In the genomic region with DNA sequence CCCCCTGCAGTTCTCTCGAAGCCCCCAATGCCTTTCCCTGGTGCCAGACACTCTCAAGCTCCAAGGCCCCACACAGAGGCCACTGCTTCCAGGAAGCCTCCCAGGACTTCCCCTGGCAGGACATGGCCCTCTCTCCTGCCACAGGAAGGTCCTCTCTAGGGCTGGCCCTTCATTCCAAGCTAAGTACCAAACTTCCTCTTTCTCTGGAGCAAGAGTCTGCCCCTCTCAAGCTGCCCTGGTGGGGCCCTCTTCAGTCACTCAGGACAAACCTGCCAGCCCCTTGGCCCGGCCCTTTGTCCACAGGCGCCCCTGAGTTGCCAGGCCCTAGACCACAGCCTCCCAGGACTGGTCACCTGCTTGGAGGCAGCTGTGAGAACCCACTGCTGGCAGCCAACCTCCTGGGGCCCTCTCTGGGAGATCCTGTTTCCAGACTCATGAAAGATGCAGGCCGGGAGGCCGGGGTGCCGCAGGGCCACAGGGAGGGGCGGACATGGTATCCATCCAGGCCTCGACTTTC, we compare ENCODE assay signal across 9 cellular contexts. TPM values are rescaled to one million over a fixed set of nuclear protein-coding genes. Genes with fewer than 3 reads are reported as not detected.
DNase-seq lines count a peak whose midpoint lies in the region; ATAC-seq and TF ChIP-seq lines count a peak whose summit lies in the region.
"Had no signal": no experiment of that assay in that cellular context is flagged by ENCODE, and none has a peak within 500 bp of the region (broad histone marks: within the 10 kb centered on the region; RNA-seq: fewer than 3 reads in every experiment).

No MANE protein-coding gene starts in this region.

- DNase-seq in activated CD8-positive, alpha-beta memory T cell treated with anti-CD3 and anti-CD28 coated beads, Interleukin-2, amount 10 ng/mL, durations not matched to agents 7 days and 5 days: no peak
- DNase-seq in activated CD8-positive, alpha-beta memory T cell treated with anti-CD3 and anti-CD28 coated beads, Interleukin-2, amount 50 U/mL, for 48 hours: no peak
- DNase-seq in caudate nucleus (lab: John Stamatoyannopoulos, UW) (peak in 36 of 61 donors; percentile 18 to 84 (median 47)), lung (ENCODE audit: low spot score) (peak; percentile 62), tibial artery (peak; percentile 26 to 68), SIG-M5 treated with dmso at 0.1 percent for 504 hours (lab: John Stamatoyannopoulos, UW; ENCODE audit: unreplicated experiment) (no peak)

- H3K27me3 ChIP-seq in lung (ENCODE audit: control insufficient read depth, insufficient read depth): no peaks in the 10 kb centered on the region
- no peaks in the 10 kb centered on the region for H3K27me3 ChIP-seq in tibial artery

- H3K9me3 ChIP-seq in lung (ENCODE audit: control insufficient read depth in 2 of 2, insufficient read depth in 1 of 2, low read length in 1 of 2): no peaks in the 10 kb centered on the region
- H3K9me3 ChIP-seq in tibial artery: no peaks in the 10 kb centered on the region

- no peak for TF ChIP-seq CTCF in lung (IDR thresholded peaks at IDR 0.05; ENCODE audit: control extremely low read depth, extremely low read depth)
- no peak for TF ChIP-seq CTCF in tibial artery (IDR thresholded peaks at IDR 0.05)

- H3K4me3 ChIP-seq in lung: no peak overlapping the region
- H3K4me3 ChIP-seq in tibial artery: no peak overlapping the region

- no peak overlapping the region for H3K4me3 Mint-ChIP-seq in activated CD8-positive, alpha-beta memory T cell treated with anti-CD3 and anti-CD28 coated beads, Interleukin-2, amount 10 ng/mL, durations not matched to agents 7 days and 5 days

- peak overlapping the region; percentile 90 for H3K27ac Mint-ChIP-seq in activated CD8-positive, alpha-beta memory T cell treated with anti-CD3 and anti-CD28 coated beads, Interleukin-2, amount 10 ng/mL, durations not matched to agents 7 days and 5 days

- H3K27me3 Mint-ChIP-seq in activated CD8-positive, alpha-beta memory T cell treated with anti-CD3 and anti-CD28 coated beads, Interleukin-2, amount 10 ng/mL, durations not matched to agents 7 days and 5 days: no peaks in the 10 kb centered on the region

- H3K27ac ChIP-seq in caudate nucleus (ENCODE audit: low read depth, low read length): peak overlapping the region; percentile 67
- H3K27ac ChIP-seq in lung (ENCODE audit: low read depth in 1 of 2, low read length in 1 of 2): peak overlapping the region in 1 of 2 donors; percentile 84
- peak overlapping the region; percentile 42 to 72 for H3K27ac ChIP-seq in tibial artery

- WGBS in lung, 2 donors: 54 to 56% methylated on average over 8 of the region's 8 CpGs

- H3K9me3 Mint-ChIP-seq in activated CD8-positive, alpha-beta memory T cell treated with anti-CD3 and anti-CD28 coated beads, Interleukin-2, amount 10 ng/mL, durations not matched to agents 7 days and 5 days (ENCODE audit: low read depth): no peaks in the 10 kb centered on the region

- peaks cover 64% of the 10 kb centered on the region for H3K4me1 Mint-ChIP-seq in activated CD8-positive, alpha-beta memory T cell treated with anti-CD3 and anti-CD28 coated beads, Interleukin-2, amount 10 ng/mL, durations not matched to agents 7 days and 5 days

- CTCF ChIA-PET in activated CD8-positive, alpha-beta memory T cell treated with anti-CD3 and anti-CD28 coated beads, Interleukin-2, amount 10 ng/mL, durations not matched to agents 7 days and 5 days (lab: Charles Lee): interaction anchor here (2.6 to 4.8 kb wide), 2 partner anchors 17 to 19 kb away, joined by 10 to 45 read pairs; no protein-coding TSS in a partner anchor

- H3K36me3 Mint-ChIP-seq in activated CD8-positive, alpha-beta memory T cell treated with anti-CD3 and anti-CD28 coated beads, Interleukin-2, amount 10 ng/mL, durations not matched to agents 7 days and 5 days: peaks cover 8% of the 10 kb centered on the region

- H3K36me3 ChIP-seq in lung (ENCODE audit: control insufficient read depth in 2 of 2, insufficient read depth in 2 of 2, low read length in 2 of 2) (peaks cover 0 to 18% of the 10 kb centered on the region in 2 donors), tibial artery (peaks cover 28 to 52% (median 40%) of the 10 kb centered on the region in 3 donors)

- intact Hi-C loops in tibial artery (cut with DNase I; ENCODE audit: low total_unique reads): no loop called here

- no peak for ATAC-seq in activated CD8-positive, alpha-beta memory T cell treated with anti-CD3 and anti-CD28 coated beads, Interleukin-2, amount 10 ng/mL, durations not matched to agents 7 days and 5 days
- no peak for ATAC-seq in lung (ENCODE audit: insufficient read depth, low FRiP score)
- no peak for ATAC-seq in GM21390 (IDR thresholded peaks at IDR 0.05; ENCODE audit: unreplicated experiment)
- ATAC-seq in HG03135 (IDR thresholded peaks at IDR 0.05; ENCODE audit: unreplicated experiment): no peak
- ATAC-seq: Panc1 had no signal

- peaks cover 0 to 39% of the 10 kb centered on the region in 2 donors for H3K4me1 ChIP-seq in lung (ENCODE audit: control insufficient read depth in 2 of 2, insufficient read depth in 2 of 2, low read length in 2 of 2)
- H3K4me1 ChIP-seq in tibial artery: peaks cover 0 to 68% (median 60%) of the 10 kb centered on the region in 4 donors

RNA-seq across cellular contexts. Expression of gene NINJ1, which starts 6.6 kb away (rescaled TPM):
- total RNA-seq in activated CD8-positive, alpha-beta memory T cell treated with anti-CD3 and anti-CD28 coated beads, Interleukin-2, amount 10 ng/mL, durations not matched to agents 7 days and 5 days: 10 to 100 TPM; 31.1 to 54.9 TPM
- total RNA-seq in lung: 10 to 100 TPM; 48.5 to 52.5 TPM
- polyA plus RNA-seq in lung: 100 to 1,000 TPM in 1 of 2 donors, 10 to 100 TPM in 1; 44.3 to 324 TPM

RNA-seq across cellular contexts. Expression of gene CARD19, which starts 31.4 kb away (rescaled TPM):
- 10 to 100 TPM; 45.0 to 83.0 TPM for total RNA-seq in activated CD8-positive, alpha-beta memory T cell treated with anti-CD3 and anti-CD28 coated beads, Interleukin-2, amount 10 ng/mL, durations not matched to agents 7 days and 5 days
- total RNA-seq in lung: 10 to 100 TPM; 31.1 to 44.1 TPM
- 10 to 100 TPM; 52.9 to 70.7 TPM for polyA plus RNA-seq in lung

RNA-seq across cellular contexts. Expression of gene WNK2, which starts 56.5 kb away (rescaled TPM):
- not detected for total RNA-seq in activated CD8-positive, alpha-beta memory T cell treated with anti-CD3 and anti-CD28 coated beads, Interleukin-2, amount 10 ng/mL, durations not matched to agents 7 days and 5 days
- 1 to 10 TPM; 4.2 to 8.5 TPM for total RNA-seq in lung
- 1 to 10 TPM in 1 of 2 donors, under 1 TPM in 1; 1.00 to 1.6 TPM for polyA plus RNA-seq in lung

Comparison
In these comparisons a context has a peak if more than half of its experiments do, and no peak if none do; other contexts are left out.
1. DNase-seq: peak in caudate nucleus (36 of 61), lung (single experiment) and tibial artery (2 of 2); none in activated CD8-positive, alpha-beta memory T cell treated with anti-CD3 and anti-CD28 coated beads, Interleukin-2, amount 10 ng/mL, durations not matched to agents 7 days and 5 days (single experiment), activated CD8-positive, alpha-beta memory T cell treated with anti-CD3 and anti-CD28 coated beads, Interleukin-2, amount 50 U/mL, for 48 hours (single experiment) and SIG-M5 treated with dmso at 0.1 percent for 504 hours (single experiment).
2. RNA of gene WNK2, which starts 56.5 kb away (total RNA-seq): 4.2 to 8.5 TPM in lung; not detected in activated CD8-positive, alpha-beta memory T cell treated with anti-CD3 and anti-CD28 coated beads, Interleukin-2, amount 10 ng/mL, durations not matched to agents 7 days and 5 days; every median in the first group is over 4 times any median in the second.